In the genomic region with DNA sequence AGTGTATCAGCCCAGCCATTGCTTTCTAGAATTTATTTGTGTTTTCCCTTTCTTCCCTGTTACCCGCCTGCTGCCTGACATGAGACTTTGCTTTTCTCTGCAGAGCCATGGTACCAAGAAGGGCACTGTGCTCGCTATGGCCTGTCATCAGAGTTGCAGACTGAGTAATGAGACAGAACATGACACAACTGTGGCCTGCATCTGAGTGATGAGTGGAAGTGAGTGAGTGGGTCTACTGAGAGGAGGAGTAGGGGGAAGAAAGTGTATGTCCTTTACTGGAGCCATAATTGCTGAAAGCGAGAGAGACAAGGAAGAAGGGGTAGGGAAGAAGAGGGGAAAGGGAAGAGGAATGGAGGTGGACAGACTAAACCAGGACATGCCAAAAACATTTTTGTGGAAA, we compare ENCODE assay signal across 23 cellular contexts. TPM values are rescaled to one million over a fixed set of nuclear protein-coding genes. Genes with fewer than 3 reads are reported as not detected.
A peak's percentile ranks its signal among the peaks of the same experiment; 100 is the strongest.
DNase-seq lines count a peak whose midpoint lies in the region; ATAC-seq, FAIRE-seq and TF ChIP-seq lines count a peak whose summit lies in the region.
"Had no signal": no experiment of that assay in that cellular context is flagged by ENCODE, and none has a peak within 500 bp of the region (broad histone marks: within the 10 kb centered on the region; RNA-seq: fewer than 3 reads in every experiment).

No MANE protein-coding gene starts in this region.

- H3K36me3 Mint-ChIP-seq in astrocyte (ENCODE audit: low read depth, unreplicated experiment): peaks cover 8% of the 10 kb centered on the region
- peaks cover 39% of the 10 kb centered on the region for H3K36me3 Mint-ChIP-seq in nephron progenitor cell (ENCODE audit: low read depth)
- H3K36me3 Mint-ChIP-seq: activated CD8-positive, alpha-beta memory T cell treated with anti-CD3 and anti-CD28 coated beads, Interleukin-2, amount 10 ng/mL, durations not matched to agents 7 days and 5 days; naive thymus-derived CD4-positive, alpha-beta T cell had no signal

- TF ChIP-seq CTCF in heart right ventricle (IDR thresholded peaks at IDR 0.05): no peak
- no peak for TF ChIP-seq CTCF in astrocyte (IDR thresholded peaks at IDR 0.05; ENCODE audit: insufficient read depth, low read depth, low read length)
- no peak for TF ChIP-seq CTCF in nephron progenitor cell (IDR thresholded peaks at IDR 0.05)
- TF ChIP-seq CTCF in tibial artery (IDR thresholded peaks at IDR 0.05): no peak

- peaks cover 0 to 12% (median 0%) of the 10 kb centered on the region in 7 donors for H3K27me3 ChIP-seq in heart right ventricle
- H3K27me3 ChIP-seq in astrocyte (ENCODE audit: insufficient read depth, low read length): no peaks in the 10 kb centered on the region
- H3K27me3 ChIP-seq in tibial artery: no peaks in the 10 kb centered on the region
- H3K27me3 ChIP-seq: SJSA1 had no signal

- WGBS in heart right ventricle, 2 donors: 63 to 82% methylated on average over 3 of the region's 3 CpGs

- H3K27me3 Mint-ChIP-seq in astrocyte (ENCODE audit: low read depth, unreplicated experiment) (no peaks in the 10 kb centered on the region), nephron progenitor cell (ENCODE audit: low read depth, poor library complexity) (no peaks in the 10 kb centered on the region)

- H3K9ac ChIP-seq in astrocyte (ENCODE audit: low read length): no peak overlapping the region

- peaks cover 56% of the 10 kb centered on the region for H3K79me2 ChIP-seq in astrocyte (ENCODE audit: insufficient read depth, low read length)

- no peak overlapping the region for H3K4me3 Mint-ChIP-seq in astrocyte (ENCODE audit: unreplicated experiment)
- H3K4me3 Mint-ChIP-seq in nephron progenitor cell: peak overlapping the region; percentile 23
- H3K4me3 Mint-ChIP-seq: activated CD8-positive, alpha-beta memory T cell treated with anti-CD3 and anti-CD28 coated beads, Interleukin-2, amount 10 ng/mL, durations not matched to agents 7 days and 5 days; CD8-positive, alpha-beta T cell had no signal

- H3K4me1 ChIP-seq in heart right ventricle: peaks cover 15 to 61% (median 37%) of the 10 kb centered on the region in 9 donors
- peaks cover 19% of the 10 kb centered on the region for H3K4me1 ChIP-seq in astrocyte (ENCODE audit: insufficient read depth, low read length)
- peaks cover 0 to 43% (median 34%) of the 10 kb centered on the region in 4 donors for H3K4me1 ChIP-seq in tibial artery

- peak overlapping the region; percentile 95 for H3K4me2 ChIP-seq in astrocyte (ENCODE audit: low read length)

- no peak for DNase-seq in heart right ventricle
- DNase-seq in left ventricle myocardium superior: no peak
- DNase-seq in astrocyte (ENCODE audit: low read depth): no peak
- no peak for DNase-seq in nephron progenitor cell
- no peak for DNase-seq in tibial artery
- DNase-seq in NCI-H2029 treated with DMSO at 0.1 percent for 48 hours (lab: John Stamatoyannopoulos, UW): no peak
- DNase-seq in NCI-H510A treated with DMSO at 0.1 percent for 48 hours (lab: John Stamatoyannopoulos, UW): no peak
- no peak for DNase-seq in kidney tubule cell (ENCODE audit: low spot score)
- DNase-seq: activated CD8-positive, alpha-beta memory T cell treated with anti-CD3 and anti-CD28 coated beads, Interleukin-2, amount 10 ng/mL, durations not matched to agents 7 days and 5 days; activated gamma-delta T cell; CD8-positive, alpha-beta T cell; DMS79; hippocampal formation; KBM-7; mesenchymal stem cell; naive thymus-derived CD4-positive, alpha-beta T cell; NCI-H1694; NCI-H226; PC-3; stimulated activated CD4-positive, alpha-beta T cell treated with anti-CD3 and anti-CD28 coated beads, Interleukin-12 subunit alpha, Interleukin-12 subunit beta, amount 100 ng/mL, for 4 hours; T-helper 9 cell had no signal

- H3K27ac ChIP-seq in heart right ventricle: peak overlapping the region; percentile 44 to 97 (median 86)
- no peak overlapping the region for H3K27ac ChIP-seq in astrocyte (ENCODE audit: low read depth, low read length)
- H3K27ac ChIP-seq in tibial artery: peak overlapping the region; percentile 87 to 96
- H3K27ac ChIP-seq: SJSA1 had no signal

- H3K27ac Mint-ChIP-seq in astrocyte (ENCODE audit: unreplicated experiment) (peak overlapping the region; percentile 6), nephron progenitor cell (peak overlapping the region; percentile 85)
- H3K27ac Mint-ChIP-seq: activated CD8-positive, alpha-beta memory T cell treated with anti-CD3 and anti-CD28 coated beads, Interleukin-2, amount 10 ng/mL, durations not matched to agents 7 days and 5 days; CD8-positive, alpha-beta T cell; naive thymus-derived CD4-positive, alpha-beta T cell had no signal

- intact Hi-C loops in heart right ventricle (cut with DNase I) (loop anchor here in 7 of 10 donors (5.0 to 10.0 kb wide), 7 partner anchors 46 to 148 kb away; a partner anchor contains a TSS), left ventricle myocardium superior (cut with micrococcal nuclease) (no loop called here), tibial artery (cut with DNase I; ENCODE audit: low total_unique reads) (loop anchor here (10.0 kb wide), 1 partner anchor 136 kb away; no protein-coding TSS in a partner anchor)

- H3K4me3 ChIP-seq in heart right ventricle: no peak overlapping the region
- no peak overlapping the region for H3K4me3 ChIP-seq in astrocyte (ENCODE audit: insufficient read depth, low read depth, low read length)
- no peak overlapping the region for H3K4me3 ChIP-seq in tibial artery
- H3K4me3 ChIP-seq: SJSA1 had no signal

- H3K9me3 Mint-ChIP-seq in astrocyte (ENCODE audit: unreplicated experiment): no peaks in the 10 kb centered on the region
- peaks cover 5% of the 10 kb centered on the region for H3K9me3 Mint-ChIP-seq in nephron progenitor cell
- H3K9me3 Mint-ChIP-seq: CD8-positive, alpha-beta T cell; naive thymus-derived CD4-positive, alpha-beta T cell had no signal

- H3K4me1 Mint-ChIP-seq in astrocyte (ENCODE audit: low read depth, unreplicated experiment) (peaks cover 11% of the 10 kb centered on the region), nephron progenitor cell (peaks cover 41% of the 10 kb centered on the region)

- H3K9me3 ChIP-seq in heart right ventricle: no peaks in the 10 kb centered on the region
- no peaks in the 10 kb centered on the region for H3K9me3 ChIP-seq in astrocyte (ENCODE audit: insufficient read depth, low read depth, low read length)
- no peaks in the 10 kb centered on the region for H3K9me3 ChIP-seq in tibial artery
- H3K9me3 ChIP-seq: SJSA1 had no signal

- ATAC-seq in heart right ventricle (no peak), left ventricle myocardium superior (no peak)
- ATAC-seq: activated CD8-positive, alpha-beta memory T cell treated with anti-CD3 and anti-CD28 coated beads, Interleukin-2, amount 10 ng/mL, durations not matched to agents 7 days and 5 days; CD8-positive, alpha-beta T cell; naive thymus-derived CD4-positive, alpha-beta T cell; PC-3 had no signal

- peaks cover 41% of the 10 kb centered on the region for H4K20me1 ChIP-seq in astrocyte (ENCODE audit: insufficient read depth, low read length)

- H3K36me3 ChIP-seq in heart right ventricle (peaks cover 0 to 29% (median 0%) of the 10 kb centered on the region in 9 donors), astrocyte (ENCODE audit: insufficient read depth, low read length) (no peaks in the 10 kb centered on the region), tibial artery (peaks cover 0 to 19% (median 4%) of the 10 kb centered on the region in 3 donors)

- H2AFZ ChIP-seq in astrocyte (ENCODE audit: low read depth, low read length): no peak overlapping the region

- FAIRE-seq in astrocyte (lab: Jason Lieb, UNC): no peak
- FAIRE-seq: keratinocyte had no signal

RNA-seq across cellular contexts. Expression of a gene that starts 2.8 kb away (rescaled TPM):
- 100 to 1,000 TPM in 3 of 10 donors, 10 to 100 TPM in 7; 71.4 to 132 (median 86.6) TPM for total RNA-seq in heart right ventricle
- 100 to 1,000 TPM in 1 of 2 donors, 10 to 100 TPM in 1; 78.7 to 106 TPM for polyA plus RNA-seq in heart right ventricle
- 116 TPM for total RNA-seq in left ventricle myocardium superior
- total RNA-seq in astrocyte: 23.0 and 23.1 TPM in 2 replicates

RNA-seq across cellular contexts. Expression of a gene that starts 53.7 kb away (rescaled TPM):
- total RNA-seq in heart right ventricle (100 to 1,000 TPM; 133 to 244 (median 158) TPM), left ventricle myocardium superior (151 TPM), astrocyte (284 and 320 TPM in 2 replicates)
- polyA plus RNA-seq in heart right ventricle: 100 to 1,000 TPM in 1 of 2 donors, 10 to 100 TPM in 1; 22.2 to 141 TPM
